Comparison of ENCODE assay signal across 1 cellular context in genomic region chr4:176729489-176729888, GRCh38.
TF ChIP-seq lines count a peak whose summit lies in the region.

No MANE protein-coding gene starts in this region.

TF ChIP-seq in SK-N-SH treated with all-trans-retinoic acid at 6 μM for 48 hours, 23 proteins besides CTCF, POLR2A, EP300 and RAD21 (continued from another document):
- TF ChIP-seq PATZ1 (CRISPR knock-in tag; IDR thresholded peaks at IDR 0.05; ENCODE audit: borderline replicate concordance) (no peak), PPARA (CRISPR knock-in tag; IDR thresholded peaks at IDR 0.05; ENCODE audit: borderline replicate concordance) (no peak), ZFP3 (CRISPR knock-in tag; IDR thresholded peaks at IDR 0.05) (no peak), CREB5 (CRISPR knock-in tag; IDR thresholded peaks at IDR 0.05; ENCODE audit: low read depth) (no peak), ZFP30 (CRISPR knock-in tag; IDR thresholded peaks at IDR 0.05) (no peak), ARNTL (CRISPR knock-in tag; IDR thresholded peaks at IDR 0.05; ENCODE audit: borderline replicate concordance, low read depth) (no peak)
TF ChIP-seq in SK-N-SH treated with all-trans-retinoic acid at 6 μM for 48 hours: peak in this region for 0.
